ENCODE assay signal across 9 cellular contexts in genomic region chr15:72728249-72728648, GRCh38. TPM values are rescaled to one million over a fixed set of nuclear protein-coding genes. Genes with fewer than 3 reads are reported as not detected.
A peak's percentile ranks its signal among the peaks of the same experiment; 100 is the strongest.
DNase-seq lines count a peak whose midpoint lies in the region; ATAC-seq and TF ChIP-seq lines count a peak whose summit lies in the region.
"Not testable (repeated sequence)": the region's sequence is repeated elsewhere in the genome, so short reads cannot be mapped to it uniquely, and the experiment has no call there.
"Had no signal": no experiment of that assay in that cellular context is flagged by ENCODE, and none has a peak within 500 bp of the region (broad histone marks: within the 10 kb centered on the region; RNA-seq: fewer than 3 reads in every experiment).

No MANE protein-coding gene starts in this region.

- not testable (repeated sequence) for H4K91ac ChIP-seq in H9 (ENCODE audit: insufficient read length, low read depth, low read length); IMR-90 (ENCODE audit: insufficient read depth, low read depth, low read length)

- H2BK120ac ChIP-seq in H9 (ENCODE audit: low read depth, low read length, poor library complexity, severe bottlenecking); IMR-90 (ENCODE audit: low read depth, low read length): not testable (repeated sequence)

- DNase-seq in ELR (ENCODE audit: low read depth) (peak; percentile 61), IMR-90 (peak; percentile 46), brain microvascular endothelial cell (peak; percentile 34), fibroblast of the aortic adventitia (ENCODE audit: low read depth) (peak; percentile 27)
- DNase-seq in H9, nephron progenitor cell: not testable (repeated sequence)

- H3K23me2 ChIP-seq in H9 (ENCODE audit: insufficient read length, low read depth, low read length, poor library complexity, severe bottlenecking) = not testable (repeated sequence)

- H3K36me3 ChIP-seq in IMR-90 (ENCODE audit: control insufficient read depth, insufficient read depth, low read length); brain microvascular endothelial cell (replicated peaks): not testable (repeated sequence)

- H3T11ph ChIP-seq in H9 (ENCODE audit: low read length) = not testable (repeated sequence)

- not testable (repeated sequence) for H3K4me3 ChIP-seq in IMR-90 (ENCODE audit: insufficient read depth, low read depth, low read length); brain microvascular endothelial cell (ENCODE audit: low read depth, low read length); fibroblast of the aortic adventitia (ENCODE audit: low read depth, low read length)

- not testable (repeated sequence) for TF ChIP-seq POLR2A in IMR-90 (IDR thresholded peaks at IDR 0.05; ENCODE audit: low read depth, low read length)

- not testable (repeated sequence) for H3K27ac ChIP-seq in H9 (ENCODE audit: insufficient read length, low read depth, low read length); IMR-90 (ENCODE audit: insufficient read depth, low read length); brain microvascular endothelial cell

- H3K4me1 ChIP-seq in H9 (ENCODE audit: insufficient read depth, low read length); IMR-90 (ENCODE audit: control insufficient read depth, insufficient read depth, low read length): not testable (repeated sequence)

- H3K9me3 Mint-ChIP-seq in H9, nephron progenitor cell: not testable (repeated sequence)

- H3K23ac ChIP-seq in H9 (ENCODE audit: insufficient read length, low read depth, low read length); IMR-90 (ENCODE audit: low read depth, low read length): not testable (repeated sequence)

- not testable (repeated sequence) for H3K4me3 Mint-ChIP-seq in H9, nephron progenitor cell

- not testable (repeated sequence) for H3K4me2 ChIP-seq in H9 (ENCODE audit: insufficient read depth, insufficient read length, low read length); IMR-90 (ENCODE audit: low read depth, low read length)

- H3K79me2 ChIP-seq in H9 (ENCODE audit: insufficient read depth, low read length) = not testable (repeated sequence)

- not testable (repeated sequence) for H4K5ac ChIP-seq in H9 (ENCODE audit: insufficient read length, low read depth, low read length); IMR-90 (ENCODE audit: low read depth, low read length)

- not testable (repeated sequence) for H2BK12ac ChIP-seq in H9 (ENCODE audit: insufficient read length, low read depth, low read length)

- ATAC-seq in IMR-90 (ENCODE audit: low read depth) = peak; percentile 61

- not testable (repeated sequence) for H3K56ac ChIP-seq in H9 (ENCODE audit: insufficient read length, low read depth, low read length); IMR-90 (ENCODE audit: extremely low read depth, insufficient read depth, low read length)

- not testable (repeated sequence) for H4K8ac ChIP-seq in H9 (replicated peaks; ENCODE audit: insufficient read length, low read depth, low read length); IMR-90 (ENCODE audit: low read depth in 2 of 2, low read length in 2 of 2)

- H3K4me1 Mint-ChIP-seq in H9 = not testable (repeated sequence)
- H3K4me1 Mint-ChIP-seq in nephron progenitor cell = peaks cover 10% of the 10 kb centered on the region

- dilution Hi-C loops in IMR-90 (cut with HindIII; ENCODE audit: low sequenced_read_pairs, unreplicated experiment) = not testable (repeated sequence)

- not testable (repeated sequence) for TF ChIP-seq CTCF in H9 (conservative IDR thresholded peaks at IDR 0.05); IMR-90 (conservative IDR thresholded peaks at IDR 0.05; ENCODE audit: low read depth, low read length); brain microvascular endothelial cell (IDR thresholded peaks at IDR 0.05; ENCODE audit: low read depth, low read length, missing control alignments); fibroblast of the aortic adventitia (IDR thresholded peaks at IDR 0.05; ENCODE audit: insufficient read depth, low read length); nephron progenitor cell (IDR thresholded peaks at IDR 0.05)

- CTCF ChIA-PET in IMR-90 (lab: Yijun Ruan, JAX) = not testable (repeated sequence)

- H4K20me1 ChIP-seq in H9 (ENCODE audit: control insufficient read depth, insufficient read depth, insufficient read length); IMR-90 (ENCODE audit: insufficient read depth, low read length): not testable (repeated sequence)

- not testable (repeated sequence) for H3K18ac ChIP-seq in H9 (ENCODE audit: insufficient read length, low read depth, low read length); IMR-90 (ENCODE audit: low read depth, low read length)

- not testable (repeated sequence) for H2BK20ac ChIP-seq in H9 (ENCODE audit: low read depth, low read length, poor library complexity, severe bottlenecking); IMR-90 (ENCODE audit: low read depth, low read length)

- not testable (repeated sequence) for H2AFZ ChIP-seq in H9 (ENCODE audit: low read length); IMR-90 (replicated peaks; ENCODE audit: low read length, poor library complexity)

- H2AK9ac ChIP-seq in IMR-90 (replicated peaks; ENCODE audit: low read depth, low read length, poor library complexity) = not testable (repeated sequence)

- not testable (repeated sequence) for H3K4ac ChIP-seq in H9 (ENCODE audit: low read depth, low read length); IMR-90 (ENCODE audit: low read depth, low read length)

- not testable (repeated sequence) for H3K27me3 Mint-ChIP-seq in H9 (ENCODE audit: low read depth); nephron progenitor cell (ENCODE audit: low read depth, poor library complexity)

- H3K79me1 ChIP-seq in H9 (ENCODE audit: insufficient read depth, low read depth, low read length, poor library complexity, severe bottlenecking); IMR-90 (ENCODE audit: low read depth in 1 of 2, low read length in 2 of 2): not testable (repeated sequence)

- BruUV-seq in IMR-90 (replicated peaks; lab: Mats Ljungman, UMichigan) = not testable (repeated sequence)

- H3K27ac Mint-ChIP-seq in H9 (peak overlapping the region; percentile 3 to 52 (median 33); a peak in 3 of 7 replicates), nephron progenitor cell (peak overlapping the region; percentile 61)

- H3K9me1 ChIP-seq in IMR-90 (ENCODE audit: insufficient read depth, low read length) = not testable (repeated sequence)

- H3K9ac ChIP-seq in H9 (ENCODE audit: extremely low read depth, insufficient read length, low read length); IMR-90 (ENCODE audit: low read depth, low read length): not testable (repeated sequence)

- WGBS in H9 (ENCODE audit: extremely low coverage, insufficient read length, low lambda C conversion rate) = no CpG with 5 or more reads among the region's 1 CpG
- no CpG with 5 or more reads among the region's 1 CpG for WGBS in IMR-90 (ENCODE audit: extremely low coverage in 2 of 2, insufficient read length in 1 of 2), 2 experiments

- H2BK5ac ChIP-seq in H9 (ENCODE audit: insufficient read length, low read length); IMR-90 (ENCODE audit: low read depth, low read length, poor library complexity, severe bottlenecking): not testable (repeated sequence)

- H3K14ac ChIP-seq in H9 (ENCODE audit: insufficient read depth, low read length); IMR-90 (replicated peaks; ENCODE audit: low read depth, low read length): not testable (repeated sequence)

- not testable (repeated sequence) for H3K9me3 ChIP-seq in H9 (ENCODE audit: control insufficient read depth, low read depth, low read length); IMR-90 (ENCODE audit: control insufficient read depth, insufficient read depth, low read length)

- intact Hi-C loops in IMR-90 (cut with micrococcal nuclease) = loop anchor here (10.0 kb wide), 1 partner anchor 517 kb away; no protein-coding TSS in a partner anchor

- H3K27me3 ChIP-seq in H9 (ENCODE audit: insufficient read depth, low read length); IMR-90 (ENCODE audit: control insufficient read depth, insufficient read depth, low read length); brain microvascular endothelial cell (replicated peaks): not testable (repeated sequence)

- in situ Hi-C loops in IMR-90 (cut with MboI; ENCODE audit: low sequenced_read_pairs) = loop anchor here (10.0 kb wide), 1 partner anchor 357 kb away; no protein-coding TSS in a partner anchor
- in situ Hi-C loops in brain microvascular endothelial cell (cut with HindIII; ENCODE audit: low pct_ligation_motif_present, low sequenced_read_pairs) = not testable (repeated sequence)

- TF ChIP-seq RAD21 in IMR-90 (IDR thresholded peaks at IDR 0.05; ENCODE audit: low read length) = not testable (repeated sequence)

- not testable (repeated sequence) for H2AK5ac ChIP-seq in H9 (ENCODE audit: insufficient read length, low read length); IMR-90 (ENCODE audit: low read depth, low read length)

- H3K36me3 Mint-ChIP-seq in H9 (ENCODE audit: insufficient read depth in 1 of 3, low read depth in 3 of 3) (peaks cover 7 to 29% (median 24%) of the 10 kb centered on the region in 3 experiments; a peak in 5 of 7 replicates), nephron progenitor cell (ENCODE audit: low read depth) (peaks cover 31% of the 10 kb centered on the region)

- POLR2A ChIA-PET in IMR-90 (lab: Charles Lee; ENCODE audit: unreplicated experiment) = not testable (repeated sequence)

- not testable (repeated sequence) for H2BK15ac ChIP-seq in H9 (ENCODE audit: low read depth, low read length); IMR-90 (ENCODE audit: low read depth, low read length)

RNA-seq across cellular contexts. Expression of gene BBS4, which starts 42.2 kb away (rescaled TPM):
- 22.0 and 27.3 TPM in 2 replicates for total RNA-seq in H9 (2021)
- total RNA-seq in IMR-90 (2012; rRNA removed) = 9.7 and 15.8 TPM in 2 replicates
- 10.5 and 21.0 TPM in 2 replicates for polyA plus RNA-seq in IMR-90 (2012; rRNA removed)
- 3.6 and 6.6 TPM in 2 replicates for polyA plus RNA-seq in IMR-90 (2012; cell fraction: cytosol; rRNA removed)
- 9.2 and 47.2 TPM in 2 replicates for polyA plus RNA-seq in IMR-90 (2012; cell fraction: nucleus; rRNA removed; ENCODE audit: low replicate concordance)
- total RNA-seq in fibroblast of the aortic adventitia (ENCODE audit: low replicate concordance) = 21.2 and 24.9 TPM in 2 replicates

RNA-seq across cellular contexts. Expression of gene HIGD2B, which starts 42.3 kb away (rescaled TPM):
- not detected in 2 replicates for total RNA-seq in H9 (2021)
- not detected in 2 replicates for total RNA-seq in IMR-90 (2012; rRNA removed)
- not detected in 2 replicates for polyA plus RNA-seq in IMR-90 (2012; rRNA removed)
- not detected in 2 replicates for polyA plus RNA-seq in IMR-90 (2012; cell fraction: cytosol; rRNA removed)
- polyA plus RNA-seq in IMR-90 (2012; cell fraction: nucleus; rRNA removed; ENCODE audit: low replicate concordance) = not detected in 2 replicates
- not detected in 2 replicates for total RNA-seq in fibroblast of the aortic adventitia (ENCODE audit: low replicate concordance)
- total RNA-seq: CD4-positive, CD25-positive, alpha-beta regulatory T cell; G401 had no signal
- polyA plus RNA-seq: CD8-positive, alpha-beta memory T cell had no signal

RNA-seq across cellular contexts. Expression of gene ADPGK, which starts 55.3 kb away (rescaled TPM):
- total RNA-seq in H9 (2021) (48.5 and 54.8 TPM in 2 replicates), IMR-90 (2012; rRNA removed) (48.0 and 53.2 TPM in 2 replicates), fibroblast of the aortic adventitia (ENCODE audit: low replicate concordance) (43.9 and 86.1 TPM in 2 replicates)
- 56.1 and 62.8 TPM in 2 replicates for polyA plus RNA-seq in IMR-90 (2012; rRNA removed)
- 34.3 and 54.9 TPM in 2 replicates for polyA plus RNA-seq in IMR-90 (2012; cell fraction: cytosol; rRNA removed)
- polyA plus RNA-seq in IMR-90 (2012; cell fraction: nucleus; rRNA removed; ENCODE audit: low replicate concordance) = 111 and 118 TPM in 2 replicates
